ENCODE assay signal across 14 cellular contexts in genomic region chr12:79686171-79686570, GRCh38. TPM values are rescaled to one million over a fixed set of nuclear protein-coding genes. Genes with fewer than 3 reads are reported as not detected.
DNase-seq lines count a peak whose midpoint lies in the region; ATAC-seq and TF ChIP-seq lines count a peak whose summit lies in the region.
"Had no signal": no experiment of that assay in that cellular context is flagged by ENCODE, and none has a peak within 500 bp of the region (broad histone marks: within the 10 kb centered on the region; RNA-seq: fewer than 3 reads in every experiment).

No MANE protein-coding gene starts in this region.

- H3F3A ChIP-seq in PC-3 (ENCODE audit: low read length, unreplicated experiment): peaks cover 4% of the 10 kb centered on the region

- no peak for TF ChIP-seq POLR2A in ovary (IDR thresholded peaks at IDR 0.05)

- peak overlapping the region; percentile 75; the same call in 1 of the 2 replicates for H3K9ac ChIP-seq in PC-3 (ENCODE audit: low read length)

- POLR2A ChIA-PET in PC-3 (lab: Charles Lee; ENCODE audit: unreplicated experiment): no interaction called here

- H3K4me3 Mint-ChIP-seq in glutamatergic neuron (ENCODE audit: unreplicated experiment): no peak overlapping the region
- H3K4me3 Mint-ChIP-seq: activated CD8-positive, alpha-beta memory T cell treated with anti-CD3 and anti-CD28 coated beads, Interleukin-2, amount 10 ng/mL, durations not matched to agents 7 days and 5 days had no signal

- no peaks in the 10 kb centered on the region for H3K36me3 Mint-ChIP-seq in glutamatergic neuron (ENCODE audit: unreplicated experiment)
- H3K36me3 Mint-ChIP-seq: activated CD8-positive, alpha-beta memory T cell treated with anti-CD3 and anti-CD28 coated beads, Interleukin-2, amount 10 ng/mL, durations not matched to agents 7 days and 5 days; CD8-positive, alpha-beta memory T cell had no signal

- no TSS peak for BruUV-seq in PC-3 (replicated peaks; lab: Mats Ljungman, UMichigan)

- ATAC-seq in PC-3 (no peak), HG02763 (IDR thresholded peaks at IDR 0.05; ENCODE audit: unreplicated experiment) (no peak), GM19397 (IDR thresholded peaks at IDR 0.05; ENCODE audit: unreplicated experiment) (no peak), GM21367 (IDR thresholded peaks at IDR 0.05; ENCODE audit: unreplicated experiment) (no peak)
- ATAC-seq: activated CD8-positive, alpha-beta memory T cell treated with anti-CD3 and anti-CD28 coated beads, Interleukin-2, amount 10 ng/mL, durations not matched to agents 7 days and 5 days had no signal

- DNase-seq in GM12865 (ENCODE audit: low read depth) (peak; percentile 14), PC-3 (peak; percentile 41), epithelial cell of esophagus (ENCODE audit: low read depth) (peak; percentile 56), ovary (no peak), glutamatergic neuron (no peak)
- DNase-seq: activated CD8-positive, alpha-beta memory T cell treated with anti-CD3 and anti-CD28 coated beads, Interleukin-2, amount 10 ng/mL, durations not matched to agents 7 days and 5 days; CD8-positive, alpha-beta memory T cell; effector CD4-positive, alpha-beta T cell; NCI-H1092; NCI-H446 treated with DMSO at 0.1 percent for 48 hours; Right ventricle myocardium superior had no signal

- no peak overlapping the region for H2AFZ ChIP-seq in PC-3 (ENCODE audit: low read length)

- WGBS in ovary, 3 donors: 42 to 52% (median 48%) methylated on average over 2 of the region's 2 CpGs

- TF ChIP-seq EP300 in ovary (IDR thresholded peaks at IDR 0.05): no peak

- no peak overlapping the region for H3K4me3 ChIP-seq in GM12865 (ENCODE audit: low read depth, low read length)
- H3K4me3 ChIP-seq in PC-3 (ENCODE audit: low read length): peak overlapping the region; percentile 87
- H3K4me3 ChIP-seq in epithelial cell of esophagus (ENCODE audit: low read length): peak overlapping the region; percentile 73
- peak overlapping the region; percentile 65 for H3K4me3 ChIP-seq in ovary

- H3K4me1 ChIP-seq in PC-3 (ENCODE audit: insufficient read depth, low read length) (peaks cover 54% of the 10 kb centered on the region), ovary (ENCODE audit: insufficient read depth) (peaks cover 2% of the 10 kb centered on the region)

- no peaks in the 10 kb centered on the region for H3K4me1 Mint-ChIP-seq in glutamatergic neuron (ENCODE audit: low read depth, unreplicated experiment)

- H3K9me3 Mint-ChIP-seq in glutamatergic neuron (ENCODE audit: unreplicated experiment): no peaks in the 10 kb centered on the region

- peaks cover 48% of the 10 kb centered on the region for H4K20me1 ChIP-seq in PC-3 (ENCODE audit: low read length)

- H3K9me2 ChIP-seq in PC-3 (replicated peaks; ENCODE audit: low read length): no peaks in the 10 kb centered on the region

- intact Hi-C loops in PC-3 (cut with micrococcal nuclease) (no loop called here), ovary (cut with DNase I) (loop anchor here in 2 of 4 donors (5.0 kb wide), 2 partner anchors 124 to 129 kb away; no protein-coding TSS in a partner anchor)

- no peaks in the 10 kb centered on the region for H3K36me3 ChIP-seq in PC-3 (ENCODE audit: low read depth, low read length)
- no peaks in the 10 kb centered on the region for H3K36me3 ChIP-seq in ovary

- H3K4me2 ChIP-seq in PC-3 (ENCODE audit: low read length): peak overlapping the region; percentile 90

- peaks cover 87% of the 10 kb centered on the region for H3K79me2 ChIP-seq in PC-3 (ENCODE audit: low read length)

- CTCF ChIA-PET in PC-3 (lab: Charles Lee): no interaction called here

- H3K9me3 ChIP-seq in PC-3 (ENCODE audit: low read length): no peaks in the 10 kb centered on the region
- H3K9me3 ChIP-seq in ovary: no peaks in the 10 kb centered on the region

- H3K27me3 ChIP-seq in PC-3 (ENCODE audit: low read length) (no peaks in the 10 kb centered on the region), ovary (no peaks in the 10 kb centered on the region)

- TF ChIP-seq CTCF in GM12865 (IDR thresholded peaks at IDR 0.05; ENCODE audit: insufficient read depth, low read depth, low read length, missing control alignments) (no peak), PC-3 (conservative IDR thresholded peaks at IDR 0.05; ENCODE audit: low read depth, low read length) (no peak), epithelial cell of esophagus (IDR thresholded peaks at IDR 0.05; ENCODE audit: insufficient read depth, low read depth, low read length, missing control alignments) (no peak), ovary (IDR thresholded peaks at IDR 0.05) (no peak), glutamatergic neuron (IDR thresholded peaks at IDR 0.05; ENCODE audit: partially characterized antibody, unreplicated experiment) (no peak)

- peak overlapping the region; percentile 86 for H3K27ac ChIP-seq in PC-3 (ENCODE audit: low read length)
- H3K27ac ChIP-seq in ovary: peak overlapping the region in 1 of 2 donors; percentile 92

- no peak overlapping the region for H3K27ac Mint-ChIP-seq in glutamatergic neuron (ENCODE audit: unreplicated experiment)
- H3K27ac Mint-ChIP-seq: activated CD8-positive, alpha-beta memory T cell treated with anti-CD3 and anti-CD28 coated beads, Interleukin-2, amount 10 ng/mL, durations not matched to agents 7 days and 5 days; CD8-positive, alpha-beta memory T cell had no signal

- H3K27me3 Mint-ChIP-seq in glutamatergic neuron (ENCODE audit: unreplicated experiment): no peaks in the 10 kb centered on the region

RNA-seq across cellular contexts. Expression of gene PAWR, which starts 4.6 kb away (rescaled TPM):
- total RNA-seq in PC-3 (2014; rRNA removed): 141 and 214 TPM in 2 replicates
- total RNA-seq in ovary: 100 to 1,000 TPM in 1 of 7 donors, 10 to 100 TPM in 6; 46.8 to 125 (median 75.6) TPM
- polyA plus RNA-seq in ovary: 10 to 100 TPM; 26.4 to 39.6 TPM
- total RNA-seq in glutamatergic neuron (ENCODE audit: unreplicated experiment): 7.0 TPM

Comparison
In these comparisons a context has a peak if more than half of its experiments do, and no peak if none do; other contexts are left out.
1. DNase-seq: peak in GM12865 (single experiment), PC-3 (single experiment) and epithelial cell of esophagus (single experiment); none in ovary (0 of 5) and glutamatergic neuron (single experiment).